ENCODE assay signal across 8 cellular contexts in the genomic region with DNA sequence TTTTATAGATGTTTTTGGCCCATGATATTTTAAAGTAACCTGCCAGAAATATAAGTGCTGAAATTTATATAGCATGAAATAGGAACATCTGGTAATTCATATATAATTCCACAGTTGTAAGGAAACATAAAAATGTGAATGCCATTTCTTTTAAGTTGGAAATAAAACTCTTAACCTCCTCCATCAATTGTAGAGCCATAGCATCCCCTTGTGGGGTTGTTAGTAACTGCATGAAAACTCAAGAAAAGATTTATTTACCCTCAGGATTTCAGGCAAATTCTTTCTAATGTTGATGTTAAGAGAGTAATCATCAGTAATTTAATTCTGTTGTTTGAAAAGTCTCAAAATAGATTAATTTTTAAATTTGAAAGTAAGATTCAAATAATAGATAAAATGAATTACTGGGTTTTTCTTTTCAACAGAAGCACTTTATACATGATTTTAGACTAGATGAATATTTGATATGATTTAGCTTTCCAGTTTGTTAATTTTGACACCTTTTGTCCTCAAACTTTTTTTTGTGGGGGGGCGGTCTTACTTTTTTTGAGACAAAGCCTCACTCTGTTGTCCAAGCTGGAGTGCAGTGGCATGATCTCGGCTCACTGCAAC.
DNase-seq lines count a peak whose midpoint lies in the region; ATAC-seq and TF ChIP-seq lines count a peak whose summit lies in the region.

No MANE protein-coding gene starts in this region.

- peaks cover 19% of the 10 kb centered on the region for H3K36me3 Mint-ChIP-seq in memory B cell

- in situ Hi-C loops in SK-MEL-5 (cut with HindIII; ENCODE audit: low pct_unique_long_range_greater_than_20kb, low sequenced_read_pairs), result no loop called here

- DNase-seq in activated T-cell treated with anti-CD3 and anti-CD28 coated beads for 1 hour (ENCODE audit: low read depth) (peak; percentile 12), SK-MEL-5 (ENCODE audit: low read depth, low spot score) (peak; percentile 68), colonic mucosa (peak; percentile 47), memory B cell (ENCODE audit: low spot score in 2 of 2) (peak; percentile 43 to 63), aorta (no peak)
- no peak for DNase-seq in activated T-cell treated with anti-CD3 and anti-CD28 coated beads, Interleukin-2, amount 50 U/mL, for 48 hours

- H3K27ac ChIP-seq in colonic mucosa (no peak overlapping the region), aorta (ENCODE audit: low read depth in 1 of 2, low read length in 2 of 2) (no peak overlapping the region)

- intact Hi-C loops in colonic mucosa (cut with DNase I) (loop anchor here (5.0 kb wide), 1 partner anchor 84 kb away; no protein-coding TSS in a partner anchor), aorta (cut with DNase I) (loop anchor here (1.0 to 5.0 kb wide), 4 partner anchors 74 to 249 kb away; partner anchors contain the start of gene RASA2 (in 1 of the 2))

- TF ChIP-seq CTCF in LNCAP (IDR thresholded peaks at IDR 0.05), result peak; percentile 98
- peak; percentile 86 for TF ChIP-seq CTCF in colonic mucosa (IDR thresholded peaks at IDR 0.05)

- H3K4me3 ChIP-seq in colonic mucosa (no peak overlapping the region), aorta (ENCODE audit: low read length in 2 of 2) (no peak overlapping the region)

- H3K4me1 ChIP-seq in colonic mucosa (no peaks in the 10 kb centered on the region), aorta (ENCODE audit: control insufficient read depth in 1 of 2, insufficient read depth in 2 of 2, low read length in 2 of 2) (no peaks in the 10 kb centered on the region)

- no peaks in the 10 kb centered on the region for H3K4me1 Mint-ChIP-seq in memory B cell

- no peaks in the 10 kb centered on the region for H3K9me3 Mint-ChIP-seq in memory B cell

- no peaks in the 10 kb centered on the region for H3K27me3 ChIP-seq in colonic mucosa
- H3K27me3 ChIP-seq in aorta (ENCODE audit: control insufficient read depth in 1 of 2, insufficient read depth in 2 of 2, low read length in 1 of 2), result no peaks in the 10 kb centered on the region

- ATAC-seq in memory B cell (ENCODE audit: low read depth) (peak; percentile 44), aorta (ENCODE audit: low FRiP score) (peak; percentile 78), GM21423 (IDR thresholded peaks at IDR 0.05; ENCODE audit: unreplicated experiment) (no peak)

- H3K9ac ChIP-seq in colonic mucosa (ENCODE audit: low read depth in 2 of 2, low read length in 2 of 2), result no peak overlapping the region

- H3K4me3 Mint-ChIP-seq in memory B cell, result no peak overlapping the region

- 67 to 70% methylated on average over 2 of the region's 2 CpGs for WGBS in aorta, 2 donors

- H3K36me3 ChIP-seq in colonic mucosa (no peaks in the 10 kb centered on the region), aorta (ENCODE audit: control insufficient read depth in 1 of 2, insufficient read depth in 2 of 2, low read length in 1 of 2) (peaks cover 0 to 2% of the 10 kb centered on the region in 2 donors)

- no peaks in the 10 kb centered on the region for H3K27me3 Mint-ChIP-seq in memory B cell

- H3K27ac Mint-ChIP-seq in memory B cell, result no peak overlapping the region

- H3K9me3 ChIP-seq in colonic mucosa, result no peaks in the 10 kb centered on the region
- no peaks in the 10 kb centered on the region for H3K9me3 ChIP-seq in aorta (ENCODE audit: control insufficient read depth, low read length)

Comparison
In these comparisons a context has a peak if more than half of its experiments do, and no peak if none do; other contexts are left out.
1. DNase-seq: peak in activated T-cell treated with anti-CD3 and anti-CD28 coated beads for 1 hour (single experiment), SK-MEL-5 (single experiment), colonic mucosa (single experiment) and memory B cell (2 of 2); none in activated T-cell treated with anti-CD3 and anti-CD28 coated beads, Interleukin-2, amount 50 U/mL, for 48 hours (0 of 2) and aorta (0 of 2).